ENCODE assay signal across 25 cellular contexts in genomic region chr1:43015269-43015668, GRCh38. TPM values are rescaled to one million over a fixed set of nuclear protein-coding genes. Genes with fewer than 3 reads are reported as not detected.
DNase-seq lines count a peak whose midpoint lies in the region; ATAC-seq, FAIRE-seq and TF ChIP-seq lines count a peak whose summit lies in the region.
"Had no signal": no experiment of that assay in that cellular context is flagged by ENCODE, and none has a peak within 500 bp of the region (broad histone marks: within the 10 kb centered on the region; RNA-seq: fewer than 3 reads in every experiment).

No MANE protein-coding gene starts in this region.

- H2BK120ac ChIP-seq in neuronal stem cell (ENCODE audit: low read depth, low read length): no peak overlapping the region

- no peak for TF ChIP-seq RAD21 in K562 (CRISPR knock-in tag; conservative IDR thresholded peaks at IDR 0.05 in 1 of 2, IDR thresholded peaks at IDR 0.05 in 1 of 2)

- H3K27me3 ChIP-seq in GM23338 (ENCODE audit: insufficient read depth) (no peaks in the 10 kb centered on the region), K562 (ENCODE audit: control insufficient read depth in 2 of 2, insufficient read depth in 2 of 2, low read length in 2 of 2) (peaks cover 26 to 45% of the 10 kb centered on the region in 2 experiments), esophagus squamous epithelium (no peaks in the 10 kb centered on the region), neuronal stem cell (ENCODE audit: control insufficient read depth in 3 of 3, insufficient read depth in 3 of 3, low read depth in 1 of 3, low read length in 3 of 3) (no peaks in the 10 kb centered on the region)

- H3K4me3 ChIP-seq in GM23338 (no peak overlapping the region), K562 (no peak overlapping the region), esophagus squamous epithelium (no peak overlapping the region), neuronal stem cell (ENCODE audit: low read length in 2 of 2) (no peak overlapping the region)

- H3K9me1 ChIP-seq in K562 (ENCODE audit: control insufficient read depth, insufficient read depth, low read length): no peaks in the 10 kb centered on the region

- H3K79me1 ChIP-seq in neuronal stem cell (ENCODE audit: low read depth, low read length): no peaks in the 10 kb centered on the region

- H3K36me3 ChIP-seq in GM23338 (ENCODE audit: insufficient read depth) (no peaks in the 10 kb centered on the region), K562 (ENCODE audit: control insufficient read depth, insufficient read depth, low read length) (no peaks in the 10 kb centered on the region), esophagus squamous epithelium (no peaks in the 10 kb centered on the region), neuronal stem cell (replicated peaks in 1 of 2; ENCODE audit: control insufficient read depth in 2 of 2, insufficient read depth in 2 of 2, low read length in 2 of 2) (no peaks in the 10 kb centered on the region)

- ATAC-seq in GM23338 (no peak), K562 (no peak)
- ATAC-seq: CD8-positive, alpha-beta T cell had no signal

- peaks cover 11% of the 10 kb centered on the region for H3K4me1 Mint-ChIP-seq in GM23338
- H3K4me1 Mint-ChIP-seq in activated naive CD4-positive, alpha-beta T cell treated with anti-CD3 and anti-CD28 coated beads for 36 hours (ENCODE audit: low read depth): no peaks in the 10 kb centered on the region

- no peak overlapping the region for H4K8ac ChIP-seq in neuronal stem cell (ENCODE audit: low read depth, low read length)

- WGBS in K562 (ENCODE audit: insufficient coverage, low coverage, missing lambda C conversion rate): 5% methylated on average over 3 of the region's 3 CpGs
- 41 to 43% methylated on average over 3 of the region's 3 CpGs for WGBS in esophagus squamous epithelium, 2 donors
- no CpG with 5 or more reads among the region's 3 CpGs for WGBS in neuronal stem cell (ENCODE audit: extremely low coverage in 2 of 2, insufficient read length in 2 of 2, insufficient replicate concordance in 1 of 2), 2 donors

- H3K9me3 ChIP-seq in K562 (replicated peaks; ENCODE audit: control insufficient read depth, insufficient read depth, low read depth, low read length): no peaks in the 10 kb centered on the region
- H3K9me3 ChIP-seq in esophagus squamous epithelium: no peaks in the 10 kb centered on the region
- H3K9me3 ChIP-seq in neuronal stem cell (replicated peaks in 1 of 2; ENCODE audit: control insufficient read depth in 2 of 2, insufficient read depth in 1 of 2, low read depth in 1 of 2, low read length in 2 of 2): no peaks in the 10 kb centered on the region
- H3K9me3 ChIP-seq: SK-N-SH had no signal

- TF ChIP-seq CTCF in GM23338 (conservative IDR thresholded peaks at IDR 0.05; ENCODE audit: low read depth in 2 of 2) (no peak), K562 (IDR thresholded peaks at IDR 0.05 in 2 of 3, conservative IDR thresholded peaks at IDR 0.05 in 1 of 3; ENCODE audit: insufficient read depth in 2 of 3, low read depth in 1 of 3, low read length in 3 of 3) (no peak), esophagus squamous epithelium (IDR thresholded peaks at IDR 0.05) (no peak)

- no peak overlapping the region for H3K4me3 Mint-ChIP-seq in GM23338
- no peak overlapping the region for H3K4me3 Mint-ChIP-seq in activated naive CD4-positive, alpha-beta T cell treated with anti-CD3 and anti-CD28 coated beads for 36 hours
- H3K4me3 Mint-ChIP-seq: CD8-positive, alpha-beta T cell had no signal

- H3K9me3 Mint-ChIP-seq in GM23338: no peaks in the 10 kb centered on the region; the same call in 2 of the 3 replicates
- H3K9me3 Mint-ChIP-seq in activated naive CD4-positive, alpha-beta T cell treated with anti-CD3 and anti-CD28 coated beads for 36 hours: no peaks in the 10 kb centered on the region
- H3K9me3 Mint-ChIP-seq: CD8-positive, alpha-beta T cell had no signal

- TF ChIP-seq POLR2A in K562 (conservative IDR thresholded peaks at IDR 0.05): no peak
- no peak for TF ChIP-seq POLR2A in esophagus squamous epithelium (IDR thresholded peaks at IDR 0.05)

- POLR2A ChIA-PET in K562 (lab: Yijun Ruan, JAX): no interaction called here

- H4K91ac ChIP-seq in neuronal stem cell (ENCODE audit: low read depth, low read length, poor library complexity): no peak overlapping the region

- H2AFZ ChIP-seq in GM23338 (0 out of 2 replicates have a peak overlapping the region, but pooled peaks have one; percentile 63), K562 (ENCODE audit: low read depth, low read length) (no peak overlapping the region), neuronal stem cell (ENCODE audit: low read length) (peak overlapping the region; percentile 36)

- H3K36me3 Mint-ChIP-seq in GM23338 (ENCODE audit: low read depth): no peaks in the 10 kb centered on the region
- no peaks in the 10 kb centered on the region for H3K36me3 Mint-ChIP-seq in activated naive CD4-positive, alpha-beta T cell treated with anti-CD3 and anti-CD28 coated beads for 36 hours (ENCODE audit: low read depth)
- H3K36me3 Mint-ChIP-seq: CD8-positive, alpha-beta T cell had no signal

- no peak overlapping the region for H3K9ac ChIP-seq in K562 (ENCODE audit: insufficient read depth in 1 of 2, low read depth in 2 of 2, low read length in 2 of 2)
- no peak overlapping the region for H3K9ac ChIP-seq in neuronal stem cell (ENCODE audit: low read depth, low read length, poor library complexity)
- H3K9ac ChIP-seq: SK-N-SH had no signal

- CTCF ChIA-PET in K562 (lab: Yijun Ruan, JAX; ENCODE audit: low intra/inter-chr PET ratio): no interaction called here
- CTCF ChIA-PET in activated naive CD4-positive, alpha-beta T cell treated with anti-CD3 and anti-CD28 coated beads for 36 hours (lab: Charles Lee): interaction anchor here (0.7 kb wide), 1 partner anchor 156 kb away, joined by 3 read pairs; no protein-coding TSS in a partner anchor

- H3K79me2 ChIP-seq in GM23338 (replicated peaks; ENCODE audit: insufficient read depth) (no peaks in the 10 kb centered on the region), K562 (ENCODE audit: control insufficient read depth, insufficient read depth, low read length) (no peaks in the 10 kb centered on the region)

- H2BK12ac ChIP-seq in neuronal stem cell (ENCODE audit: low read length): no peak overlapping the region

- H2BK5ac ChIP-seq in neuronal stem cell (ENCODE audit: low read length): no peak overlapping the region

- no peak overlapping the region for H3K4ac ChIP-seq in neuronal stem cell (ENCODE audit: low read length)

- no peak overlapping the region for H3K14ac ChIP-seq in neuronal stem cell (ENCODE audit: low read length)

- FAIRE-seq in K562 (lab: Jason Lieb, UNC): no peak
- FAIRE-seq: G401.6, GM12892, H54 had no signal

- H3K27me3 Mint-ChIP-seq in GM23338 (ENCODE audit: insufficient read depth, low read depth, poor library complexity): peaks cover 19% of the 10 kb centered on the region
- H3K27me3 Mint-ChIP-seq in activated naive CD4-positive, alpha-beta T cell treated with anti-CD3 and anti-CD28 coated beads for 36 hours (ENCODE audit: low read depth): no peaks in the 10 kb centered on the region

- no peaks in the 10 kb centered on the region; the same call in 1 of the 2 replicates for H3F3A ChIP-seq in GM23338 (replicated peaks; ENCODE audit: low read depth)

- no peak overlapping the region for H3K27ac Mint-ChIP-seq in GM23338
- H3K27ac Mint-ChIP-seq in activated naive CD4-positive, alpha-beta T cell treated with anti-CD3 and anti-CD28 coated beads for 36 hours: no peak overlapping the region
- H3K27ac Mint-ChIP-seq: CD8-positive, alpha-beta T cell had no signal

- intact Hi-C loops in K562 (cut with micrococcal nuclease) (no loop called here), esophagus squamous epithelium (cut with DNase I) (no loop called here)
- intact Hi-C loops in activated naive CD4-positive, alpha-beta T cell treated with anti-CD3 and anti-CD28 coated beads for 36 hours (cut with micrococcal nuclease): no loop called here

- H3K4me1 ChIP-seq in GM23338 (ENCODE audit: insufficient read depth) (peaks cover 6% of the 10 kb centered on the region; the same call in 1 of the 2 replicates), K562 (replicated peaks in 1 of 2; ENCODE audit: control insufficient read depth in 2 of 2, insufficient read depth in 2 of 2, low read length in 2 of 2) (peaks cover 6 to 10% of the 10 kb centered on the region in 2 experiments; a peak in 2 of 5 replicates), esophagus squamous epithelium (peaks cover 8 to 69% (median 13%) of the 10 kb centered on the region in 3 donors), neuronal stem cell (ENCODE audit: control insufficient read depth in 2 of 2, insufficient read depth in 1 of 2, low read depth in 1 of 2, low read length in 2 of 2) (peaks cover 2 to 4% of the 10 kb centered on the region in 2 donors)

- BruUV-seq in K562 (replicated peaks; lab: Mats Ljungman, UMichigan): no TSS peak

- H3K4me2 ChIP-seq in GM23338 (no peak overlapping the region), K562 (ENCODE audit: insufficient read depth, low read length) (no peak overlapping the region), neuronal stem cell (ENCODE audit: insufficient read depth, low read length, poor library complexity, severe bottlenecking) (no peak overlapping the region)
- H3K4me2 ChIP-seq: SK-N-SH had no signal

- H3K23ac ChIP-seq in neuronal stem cell (ENCODE audit: low read depth, low read length, poor library complexity): no peak overlapping the region

- H4K20me1 ChIP-seq in GM23338 (replicated peaks; ENCODE audit: insufficient read depth) (no peaks in the 10 kb centered on the region), K562 (replicated peaks; ENCODE audit: control insufficient read depth, insufficient read depth, low read length) (no peaks in the 10 kb centered on the region)

- peaks cover 25% of the 10 kb centered on the region; the same call in 1 of the 2 replicates for H3K9me2 ChIP-seq in GM23338 (ENCODE audit: insufficient read depth)
- H3K9me2 ChIP-seq: SK-N-SH had no signal

- H2BK15ac ChIP-seq in neuronal stem cell (ENCODE audit: low read length): no peak overlapping the region

- no peak for TF ChIP-seq EP300 in K562 (IDR thresholded peaks at IDR 0.05; ENCODE audit: low read length)

- in situ Hi-C loops in K562 (cut with MboI): no loop called here

- H2AK5ac ChIP-seq in neuronal stem cell (ENCODE audit: low read depth, low read length): peak overlapping the region; percentile 25

- H3K27ac ChIP-seq in GM23338 (ENCODE audit: low read depth) (no peak overlapping the region), K562 (ENCODE audit: extremely low read depth, low read depth, low read length) (no peak overlapping the region), esophagus squamous epithelium (peak overlapping the region; percentile 41 to 71 (median 68)), neuronal stem cell (replicated peaks; ENCODE audit: low read length) (no peak overlapping the region)
- H3K27ac ChIP-seq: HL-60 had no signal

- DNase-seq in GM23338 (ENCODE audit: low spot score) (no peak), K562 (ENCODE audit: extremely low read depth in 1 of 4, low spot score in 3 of 4) (no peak), esophagus squamous epithelium (lab: John Stamatoyannopoulos, UW) (no peak), neuronal stem cell (ENCODE audit: low spot score) (no peak), DMS53 (lab: John Stamatoyannopoulos, UW) (no peak), NCI-H2081 treated with DMSO at 0.1 percent for 48 hours (lab: John Stamatoyannopoulos, UW) (no peak), HUDEP-2 (lab: John Stamatoyannopoulos, UW; ENCODE audit: unreplicated experiment in 76 of 76) (no peak)
- DNase-seq in activated naive CD4-positive, alpha-beta T cell treated with anti-CD3 and anti-CD28 coated beads for 36 hours: no peak
- DNase-seq: AML-193; C1 segment of cervical spinal cord; Calu3; CD8-positive, alpha-beta T cell; DMS153; KG1; NCI-H1105; NCI-H2029 treated with DMSO at 0.1 percent for 48 hours; NCI-H2171 treated with DMSO at 0.1 percent for 48 hours; NCI-H524 treated with DMSO at 0.1 percent for 48 hours; OCI-M1; SIG-M5; SK-N-SH had no signal

- peak overlapping the region; percentile 83 for H3K18ac ChIP-seq in neuronal stem cell (ENCODE audit: low read length)

RNA-seq across cellular contexts. Expression of gene SLC2A1, which starts 56.6 kb away (rescaled TPM):
- 305 and 479 TPM in 2 replicates for total RNA-seq in GM23338 (2014; rRNA removed; shearing (Covaris generic))
- polyA plus RNA-seq in GM23338 (2016; fragmentation: Nextera tagmentation; extraction: Ambion mirVana) (63.9 and 66.1 TPM in 2 replicates), K562 (2011; rRNA removed) (53.4 and 142 TPM in 2 replicates), K562 (2014; fragmentation: Illumina TruSeq; extraction: Trizol) (73.4 and 73.6 TPM in 2 replicates), K562 (2014; fragmentation: Nextera tagmentation; extraction: Ambion mirVana) (10 to 100 TPM; 12.6 to 22.9 TPM), K562 (2014; rRNA removed) (48.0 and 52.8 TPM in 2 replicates)
- total RNA-seq in K562 (2011; cell fraction: chromatin; rRNA removed; ENCODE audit: low replicate concordance): 278 and 566 TPM in 2 replicates
- 420 and 508 TPM in 2 replicates for total RNA-seq in K562 (2011; cell fraction: nucleolus; rRNA removed)
- 435 and 495 TPM in 2 replicates for total RNA-seq in K562 (2011; cell fraction: nucleoplasm; rRNA removed)
- total RNA-seq in K562 (2014; rRNA removed) (93.1 and 145 TPM in 2 replicates), K562 (2014; rRNA removed; fragmentation: Illumina TruSeq; extraction: Trizol) (39.4 and 42.8 TPM in 2 replicates), K562 (2015; rRNA removed; fragmentation: Illumina TruSeq; extraction: Trizol) (34.9 and 37.4 TPM in 2 replicates), K562 (2021) (141 and 153 TPM in 2 replicates), esophagus squamous epithelium (100 to 1,000 TPM; 238 to 883 (median 448) TPM)
- polyA plus RNA-seq in K562 (2011; cell fraction: cytosol; rRNA removed): 95.7 and 144 TPM in 2 replicates
- polyA plus RNA-seq in K562 (2011; cell fraction: nucleus; rRNA removed): 174 and 230 TPM in 2 replicates
- polyA plus RNA-seq in K562 (2012): 54.8 and 81.2 TPM in 2 replicates
- polyA minus RNA-seq in K562 (2011; rRNA and poly(A)+ RNA removed): 56.6 and 73.8 TPM in 2 replicates
- polyA minus RNA-seq in K562 (2011; cell fraction: cytosol; rRNA and poly(A)+ RNA removed): 98.1 and 111 TPM in 2 replicates
- 86.4 and 99.1 TPM in 2 replicates for polyA minus RNA-seq in K562 (2011; cell fraction: nucleus; rRNA and poly(A)+ RNA removed)
- polyA plus RNA-seq in neuronal stem cell (2013, experiment 1 of 2): 350 TPM
- 351 TPM for polyA plus RNA-seq in neuronal stem cell (2013, experiment 2 of 2)
- total RNA-seq in activated naive CD4-positive, alpha-beta T cell treated with anti-CD3 and anti-CD28 coated beads for 36 hours: 10 to 100 TPM; 21.2 to 22.7 TPM

Comparison
In these comparisons a context has a peak if more than half of its experiments do, and no peak if none do; other contexts are left out.
1. H3K27ac ChIP-seq: peak in esophagus squamous epithelium (4 of 4); none in GM23338 (single experiment), K562 (single experiment) and neuronal stem cell (single experiment).